1 cellular context compared by ENCODE assay signal in genomic region chr9:94725293-94725692, GRCh38.
TF ChIP-seq lines count a peak whose summit lies in the region.

No MANE protein-coding gene starts in this region.

TF ChIP-seq in IMR-90, 13 proteins besides CTCF, POLR2A, EP300 and RAD21 (continued from another document):
- no peak for TF ChIP-seq ELK1 (IDR thresholded peaks at IDR 0.05; ENCODE audit: borderline replicate concordance, low read depth, low read length)
